Comparison of ENCODE assay signal across 20 cellular contexts in the genomic region with DNA sequence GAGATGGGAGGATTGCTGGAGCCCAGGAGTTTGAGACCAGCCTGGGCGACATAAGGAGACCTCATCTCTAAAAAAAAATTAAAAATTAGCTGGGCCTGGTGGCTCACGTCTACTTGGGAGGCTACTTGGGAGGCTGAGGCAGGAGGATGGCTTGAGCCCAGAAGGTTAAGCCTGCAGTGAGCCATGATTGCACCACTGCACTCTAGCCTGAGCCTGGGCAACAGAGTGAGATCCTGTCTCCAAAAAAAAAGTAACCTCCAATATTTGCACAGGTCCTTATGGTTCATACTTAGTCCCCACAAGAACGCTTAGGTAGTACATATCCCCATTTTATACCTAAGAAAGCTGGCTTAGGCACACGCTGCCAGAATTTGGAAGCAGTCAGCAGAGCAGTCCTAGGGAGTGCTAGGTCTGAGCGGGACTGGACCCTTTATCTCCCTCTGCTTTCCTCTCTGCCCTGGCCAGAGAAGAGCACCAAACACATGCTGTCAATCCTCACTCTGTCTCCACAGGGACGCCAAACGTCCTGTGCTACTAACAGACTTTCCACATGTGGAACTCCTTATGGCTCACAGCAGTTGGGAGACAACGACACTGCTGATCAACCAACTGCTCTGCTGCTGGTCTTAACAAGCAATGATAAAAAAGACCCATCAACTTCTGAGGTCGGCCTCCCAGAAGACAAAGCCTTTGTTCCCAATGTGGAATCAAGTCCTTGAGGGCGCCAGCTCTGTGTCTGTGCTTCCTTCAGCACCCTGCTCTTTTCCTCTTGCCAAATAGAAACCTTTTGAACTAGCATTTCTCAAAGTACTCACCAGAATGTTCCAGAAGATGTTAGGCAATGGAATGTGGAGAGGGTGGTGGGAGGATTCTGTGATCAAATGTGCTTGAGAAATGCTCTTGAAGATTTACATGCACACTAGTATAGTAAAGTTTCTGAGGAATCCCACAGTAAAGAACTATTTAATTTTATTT.
DNase-seq lines count a peak whose midpoint lies in the region; ATAC-seq and TF ChIP-seq lines count a peak whose summit lies in the region.
"Had no signal": no experiment of that assay in that cellular context is flagged by ENCODE, and none has a peak within 500 bp of the region (broad histone marks: within the 10 kb centered on the region; RNA-seq: fewer than 3 reads in every experiment).

No MANE protein-coding gene starts in this region.

- H3K9ac ChIP-seq in BLaER1 (no peak overlapping the region), adipocyte (ENCODE audit: low read length) (no peak overlapping the region), Karpas-422 (ENCODE audit: low read length) (no peak overlapping the region)
- H3K9ac ChIP-seq: KMS-11 had no signal

- H3K27me3 ChIP-seq in BLaER1 (no peaks in the 10 kb centered on the region), adipocyte (replicated peaks; ENCODE audit: control insufficient read depth, insufficient read depth, low read length) (no peaks in the 10 kb centered on the region), Karpas-422 (ENCODE audit: low read length) (no peaks in the 10 kb centered on the region)
- H3K27me3 ChIP-seq: breast epithelium had no signal

- H3K9me3 ChIP-seq in BLaER1 (peaks cover 23% of the 10 kb centered on the region), adipocyte (ENCODE audit: control insufficient read depth, low read length) (peaks cover 5% of the 10 kb centered on the region), Karpas-422 (ENCODE audit: low read length) (peaks cover 9% of the 10 kb centered on the region; the same call in 1 of the 2 replicates)
- H3K9me3 ChIP-seq: breast epithelium had no signal

- no peaks in the 10 kb centered on the region for H3K27me3 Mint-ChIP-seq in mesothelial cell of epicardium (ENCODE audit: low read depth)

- H3K4me2 ChIP-seq in BLaER1 (peak overlapping the region; percentile 67; the same call in 1 of the 2 replicates), Karpas-422 (ENCODE audit: low read depth, low read length, poor library complexity, severe bottlenecking) (no peak overlapping the region)
- H3K4me2 ChIP-seq: KMS-11 had no signal

- no peaks in the 10 kb centered on the region for H3K9me2 ChIP-seq in Karpas-422 (replicated peaks; ENCODE audit: insufficient read depth, low read length)

- no peak overlapping the region for H3K4me3 ChIP-seq in BLaER1
- H3K4me3 ChIP-seq in adipocyte (ENCODE audit: low read length), result no peak overlapping the region
- H3K4me3 ChIP-seq in Karpas-422 (ENCODE audit: low read length), result no peak overlapping the region
- H3K4me3 ChIP-seq: breast epithelium had no signal

- no peaks in the 10 kb centered on the region for H3K79me2 ChIP-seq in Karpas-422 (ENCODE audit: low read length)

- H3K4me1 Mint-ChIP-seq in mesothelial cell of epicardium, result peaks cover 18% of the 10 kb centered on the region

- peaks cover 53% of the 10 kb centered on the region for H3K4me1 ChIP-seq in BLaER1
- peaks cover 26% of the 10 kb centered on the region for H3K4me1 ChIP-seq in adipocyte (ENCODE audit: control insufficient read depth, insufficient read depth, low read length)
- H3K4me1 ChIP-seq in Karpas-422 (ENCODE audit: low read length), result peaks cover 4% of the 10 kb centered on the region; the same call in 1 of the 2 replicates
- H3K4me1 ChIP-seq: breast epithelium had no signal

- DNase-seq in adipocyte (ENCODE audit: low read depth), result peak; percentile 62
- no peak for DNase-seq in Right ventricle myocardium superior
- no peak for DNase-seq in mesothelial cell of epicardium (ENCODE audit: low spot score in 2 of 2, unreplicated experiment in 2 of 2)
- no peak for DNase-seq in Karpas-422
- DNase-seq in amniotic stem cell (lab: John Stamatoyannopoulos, UW), result no peak
- DNase-seq in middle frontal gyrus (ENCODE audit: extremely low spot score, low spot score), result no peak
- DNase-seq: activated CD4-positive, alpha-beta T cell treated with anti-CD3 and anti-CD28 coated beads, Interleukin-2, amount 50 U/mL, for 48 hours; activated effector memory CD4-positive, alpha-beta T cell treated with Interleukin-2 at 50 U/mL for 16 hours; foreskin melanocyte; GOT3; NCI-H1092 treated with DMSO at 0.1 percent for 48 hours; NCI-H2081 treated with DMSO at 0.1 percent for 48 hours; NK-92 treated with Interleukin-12 subunit alpha and Interleukin-12 subunit beta, amount 100 ng/mL, for 24 hours; stimulated activated CD4-positive, alpha-beta T cell treated with anti-CD3 and anti-CD28 coated beads, Interleukin-4, amount 100 ng/mL, for 24 hours had no signal

- H3K27ac ChIP-seq in BLaER1 (peak overlapping the region; percentile 45), Karpas-422 (ENCODE audit: low read length) (no peak overlapping the region)
- H3K27ac ChIP-seq: C4-2B, KMS-11 had no signal

- ATAC-seq in Right ventricle myocardium superior (ENCODE audit: poor library complexity) (peak; percentile 78), HG03139 (IDR thresholded peaks at IDR 0.05; ENCODE audit: unreplicated experiment) (no peak)
- ATAC-seq: WTC11 had no signal

- peak overlapping the region; percentile 56 for H3K27ac Mint-ChIP-seq in mesothelial cell of epicardium
- H3K27ac Mint-ChIP-seq: WTC11 had no signal

- H3K36me3 Mint-ChIP-seq in mesothelial cell of epicardium, result no peaks in the 10 kb centered on the region

- H4K20me1 ChIP-seq in BLaER1 (no peaks in the 10 kb centered on the region), Karpas-422 (ENCODE audit: insufficient read depth, low read depth, low read length) (no peaks in the 10 kb centered on the region)

- H3K4me3 Mint-ChIP-seq in mesothelial cell of epicardium, result no peak overlapping the region
- H3K4me3 Mint-ChIP-seq: WTC11 had no signal

- H3K36me3 ChIP-seq in BLaER1 (no peaks in the 10 kb centered on the region), adipocyte (ENCODE audit: control insufficient read depth, insufficient read depth, low read length, severe bottlenecking) (no peaks in the 10 kb centered on the region), Karpas-422 (ENCODE audit: insufficient read depth, low read length) (no peaks in the 10 kb centered on the region)
- H3K36me3 ChIP-seq: breast epithelium had no signal

- no peak overlapping the region for H2AFZ ChIP-seq in Karpas-422 (ENCODE audit: low read length)

- peaks cover 5% of the 10 kb centered on the region for H3K9me3 Mint-ChIP-seq in mesothelial cell of epicardium

- intact Hi-C loops in Right ventricle myocardium superior (cut with DNase I), result no loop called here

- no peak for TF ChIP-seq CTCF in mesothelial cell of epicardium (IDR thresholded peaks at IDR 0.05; ENCODE audit: unreplicated experiment)
